ENCODE assay signal across 17 cellular contexts in genomic region chr4:8533274-8533865, GRCh38. TPM values are rescaled to one million over a fixed set of nuclear protein-coding genes. Genes with fewer than 3 reads are reported as not detected.
DNase-seq lines count a peak whose midpoint lies in the region; ATAC-seq and TF ChIP-seq lines count a peak whose summit lies in the region.
"Had no signal": no experiment of that assay in that cellular context is flagged by ENCODE, and none has a peak within 500 bp of the region (broad histone marks: within the 10 kb centered on the region; RNA-seq: fewer than 3 reads in every experiment).

No MANE protein-coding gene starts in this region.

- TF ChIP-seq CTCF in GM12865 (IDR thresholded peaks at IDR 0.05; ENCODE audit: insufficient read depth, low read depth, low read length, missing control alignments), result no peak
- TF ChIP-seq CTCF in WTC11 (IDR thresholded peaks at IDR 0.05), result no peak
- TF ChIP-seq CTCF in osteoblast (IDR thresholded peaks at IDR 0.05; ENCODE audit: extremely low read depth, low read depth, low read length), result no peak

- no peaks in the 10 kb centered on the region for H3K79me2 ChIP-seq in osteoblast (ENCODE audit: insufficient read depth, low read length)

- peak overlapping the region; percentile 94 for H3K27ac Mint-ChIP-seq in WTC11
- H3K27ac Mint-ChIP-seq: activated B cell treated with CpG ODN at 0.5 μM for 24 hours had no signal

- peaks cover 49% of the 10 kb centered on the region for H3K9me3 Mint-ChIP-seq in WTC11

- H3K4me3 ChIP-seq in GM12865 (ENCODE audit: low read depth, low read length) (peak overlapping the region; percentile 35), osteoblast (ENCODE audit: insufficient read depth, low read length) (no peak overlapping the region)
- H3K4me3 ChIP-seq: ascending aorta, left ventricle myocardium inferior had no signal

- no peaks in the 10 kb centered on the region for H4K20me1 ChIP-seq in osteoblast (ENCODE audit: insufficient read depth, low read length)

- H3K4me2 ChIP-seq in osteoblast (ENCODE audit: insufficient read depth, low read length), result no peak overlapping the region
- H3K4me2 ChIP-seq: SK-N-SH had no signal

- H3K4me1 ChIP-seq in osteoblast (ENCODE audit: insufficient read depth, low read length), result peaks cover 20% of the 10 kb centered on the region
- H3K4me1 ChIP-seq: ascending aorta had no signal

- ATAC-seq in GM21723 (IDR thresholded peaks at IDR 0.05; ENCODE audit: unreplicated experiment) (peak; percentile 53), WTC11 (no peak), HG02571 (IDR thresholded peaks at IDR 0.05; ENCODE audit: unreplicated experiment) (no peak)

- peaks cover 2% of the 10 kb centered on the region for H3K27me3 ChIP-seq in osteoblast (ENCODE audit: insufficient read depth, low read length)
- H3K27me3 ChIP-seq: ascending aorta had no signal

- H3K4me3 Mint-ChIP-seq in WTC11, result no peak overlapping the region
- H3K4me3 Mint-ChIP-seq: activated B cell treated with CpG ODN at 0.5 μM for 24 hours, nephron progenitor cell had no signal

- peaks cover 7% of the 10 kb centered on the region; the same call in 1 of the 2 replicates for H3K27me3 Mint-ChIP-seq in WTC11 (ENCODE audit: low read depth)

- H3K4me1 Mint-ChIP-seq in WTC11, result peaks cover 36% of the 10 kb centered on the region
- H3K4me1 Mint-ChIP-seq: activated B cell treated with CpG ODN at 0.5 μM for 24 hours had no signal

- CTCF ChIA-PET in WTC11 (lab: Charles Lee), result interaction anchor here (1.2 kb wide), 1 partner anchor 26 kb away, joined by 3 read pairs; no protein-coding TSS in a partner anchor

- no peak overlapping the region for H3K27ac ChIP-seq in osteoblast (ENCODE audit: low read depth, low read length)
- H3K27ac ChIP-seq: left ventricle myocardium inferior had no signal

- POLR2A ChIA-PET in WTC11 (lab: Charles Lee), result no interaction called here

- no peaks in the 10 kb centered on the region for H3K9me3 ChIP-seq in osteoblast (ENCODE audit: low read depth, low read length)
- H3K9me3 ChIP-seq: ascending aorta, SK-N-SH had no signal

- peaks cover 36% of the 10 kb centered on the region for H3K36me3 Mint-ChIP-seq in WTC11

- DNase-seq in GM12865 (ENCODE audit: low read depth), result peak; percentile 75
- DNase-seq in WTC11 (ENCODE audit: low spot score), result no peak
- peak; percentile 13 for DNase-seq in osteoblast (ENCODE audit: insufficient read length, low spot score, missing footprints)
- DNase-seq in NCI-H1092 treated with DMSO at 0.1 percent for 48 hours (lab: John Stamatoyannopoulos, UW), result no peak
- no peak for DNase-seq in iPS-NIHi7 (ENCODE audit: extremely low spot score)
- DNase-seq in HK-2 (ENCODE audit: unreplicated experiment), result no peak
- DNase-seq: activated B cell treated with CpG ODN at 0.5 μM for 24 hours; activated T-cell treated with anti-CD3 and anti-CD28 coated beads, Interleukin-2, amount 50 U/mL, for 48 hours; GOT3; left ventricle myocardium inferior; NCI-H1436 treated with DMSO at 0.1 percent for 48 hours; NCI-H82; nephron progenitor cell; SK-N-SH had no signal

- no peak overlapping the region for H2AFZ ChIP-seq in osteoblast (ENCODE audit: low read length)

- no peaks in the 10 kb centered on the region for H3K36me3 ChIP-seq in osteoblast (ENCODE audit: insufficient read depth, low read length)
- H3K36me3 ChIP-seq: ascending aorta, left ventricle myocardium inferior had no signal

TF ChIP-seq in WTC11, 78 proteins besides CTCF, POLR2A, EP300 and RAD21 (continues in another document):
- TF ChIP-seq NFATC4 (CRISPR knock-in tag; IDR thresholded peaks at IDR 0.05), result no peak
- TF ChIP-seq NR1H2 (CRISPR knock-in tag; IDR thresholded peaks at IDR 0.05), result no peak
- TF ChIP-seq AR (CRISPR knock-in tag; IDR thresholded peaks at IDR 0.05), result no peak
- no peak for TF ChIP-seq ZNF121 (CRISPR knock-in tag; IDR thresholded peaks at IDR 0.05)
- TF ChIP-seq RORB (CRISPR knock-in tag; IDR thresholded peaks at IDR 0.05), result no peak
- no peak for TF ChIP-seq ATF1 (CRISPR knock-in tag; IDR thresholded peaks at IDR 0.05)
- no peak for TF ChIP-seq ELF4 (CRISPR knock-in tag; IDR thresholded peaks at IDR 0.05; ENCODE audit: low read depth)
- TF ChIP-seq KAT7 (CRISPR knock-in tag; IDR thresholded peaks at IDR 0.05; ENCODE audit: borderline replicate concordance), result no peak
- no peak for TF ChIP-seq NR2C2 (CRISPR knock-in tag; IDR thresholded peaks at IDR 0.05)
- TF ChIP-seq ARID4B (CRISPR knock-in tag; IDR thresholded peaks at IDR 0.05; ENCODE audit: borderline replicate concordance), result no peak
- TF ChIP-seq ATF3 (CRISPR knock-in tag; conservative IDR thresholded peaks at IDR 0.05), result no peak
- TF ChIP-seq OVOL2 (CRISPR knock-in tag; IDR thresholded peaks at IDR 0.05; ENCODE audit: borderline replicate concordance), result no peak
- TF ChIP-seq ZNF263 (CRISPR knock-in tag; IDR thresholded peaks at IDR 0.05; ENCODE audit: low read depth), result no peak
- no peak for TF ChIP-seq ESRRA (CRISPR knock-in tag; IDR thresholded peaks at IDR 0.05; ENCODE audit: borderline replicate concordance)
- TF ChIP-seq ZBTB43 (CRISPR knock-in tag; IDR thresholded peaks at IDR 0.05), result no peak
- no peak for TF ChIP-seq ETV6 (CRISPR knock-in tag; IDR thresholded peaks at IDR 0.05)
- no peak for TF ChIP-seq ZNF317 (CRISPR knock-in tag; IDR thresholded peaks at IDR 0.05; ENCODE audit: borderline replicate concordance, low read depth)
- no peak for TF ChIP-seq ZNF138 (CRISPR knock-in tag; conservative IDR thresholded peaks at IDR 0.05)

RNA-seq across cellular contexts. Expression of gene GPR78, which starts 46.8 kb away (rescaled TPM):
- total RNA-seq in WTC11 (2021) (2.3 to 5.7 TPM (median 2.7 TPM) in 3 replicates), osteoblast (1.2 and 1.8 TPM in 2 replicates)
- total RNA-seq: activated B cell treated with CpG ODN at 0.5 μM for 24 hours, ascending aorta, left ventricle myocardium inferior had no signal

RNA-seq across cellular contexts. Expression of gene CPZ, which starts 59.2 kb away (rescaled TPM):
- total RNA-seq in WTC11 (2021) (22.7 to 26.9 TPM (median 22.8 TPM) in 3 replicates), osteoblast (21.2 and 44.5 TPM in 2 replicates)
- total RNA-seq: activated B cell treated with CpG ODN at 0.5 μM for 24 hours had no signal

Comparison
In these comparisons a context has a peak if more than half of its experiments do, and no peak if none do; other contexts are left out.
1. DNase-seq: peak in GM12865 (single experiment) and osteoblast (single experiment); none in WTC11 (single experiment), NCI-H1092 treated with DMSO at 0.1 percent for 48 hours (single experiment), iPS-NIHi7 (single experiment) and HK-2 (single experiment).